In the genomic region with DNA sequence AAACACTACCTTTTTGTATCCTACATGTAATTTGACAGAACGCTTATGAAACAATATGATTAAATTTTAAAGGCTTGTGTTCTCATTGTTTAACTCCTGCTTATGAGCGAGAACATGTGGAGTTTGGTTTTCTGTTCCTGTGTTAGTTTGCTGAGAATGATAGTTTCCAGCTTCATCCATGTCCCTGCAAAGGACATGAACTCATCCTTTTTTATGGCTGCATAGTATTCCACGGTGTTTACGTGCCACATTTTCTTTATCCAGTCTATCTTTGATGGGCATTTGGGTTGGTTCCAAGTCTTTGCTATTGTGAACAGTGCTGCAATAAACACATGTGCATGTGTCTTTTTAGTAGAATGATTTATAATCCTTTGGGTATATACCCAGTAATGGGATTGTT, we compare ENCODE assay signal across 1 cellular context. TPM values are rescaled to one million over a fixed set of nuclear protein-coding genes. Genes with fewer than 3 reads are reported as not detected.
"Had no signal": no experiment of that assay in that cellular context is flagged by ENCODE, and none has a peak within 500 bp of the region (broad histone marks: within the 10 kb centered on the region; RNA-seq: fewer than 3 reads in every experiment).

No MANE protein-coding gene starts in this region.

RNA-seq across cellular contexts. Expression of gene CPED1, which starts 16.5 kb away (rescaled TPM):
- total RNA-seq: OCI-LY7 had no signal
